ENCODE assay signal across 14 cellular contexts in genomic region chr4:139552908-139553307, GRCh38. TPM values are rescaled to one million over a fixed set of nuclear protein-coding genes. Genes with fewer than 3 reads are reported as not detected.
A peak's percentile ranks its signal among the peaks of the same experiment; 100 is the strongest.
DNase-seq lines count a peak whose midpoint lies in the region; ATAC-seq and TF ChIP-seq lines count a peak whose summit lies in the region.
"Had no signal": no experiment of that assay in that cellular context is flagged by ENCODE, and none has a peak within 500 bp of the region (broad histone marks: within the 10 kb centered on the region; RNA-seq: fewer than 3 reads in every experiment).

No MANE protein-coding gene starts in this region.

- peak overlapping the region; percentile 77 for H3K4me3 ChIP-seq in Karpas-422 (ENCODE audit: low read length)
- no peak overlapping the region for H3K4me3 ChIP-seq in muscle layer of duodenum (ENCODE audit: low read depth in 1 of 2, low read length in 2 of 2)
- no peak overlapping the region for H3K4me3 ChIP-seq in tibial artery
- H3K4me3 ChIP-seq: thyroid gland had no signal

- TF ChIP-seq CTCF in chondrocyte (IDR thresholded peaks at IDR 0.05) (no peak), tibial artery (IDR thresholded peaks at IDR 0.05) (no peak)

- peaks cover 28% of the 10 kb centered on the region; the same call in 1 of the 2 replicates for H4K20me1 ChIP-seq in Karpas-422 (ENCODE audit: insufficient read depth, low read depth, low read length)

- H3K79me2 ChIP-seq in Karpas-422 (ENCODE audit: low read length): peaks cover 81% of the 10 kb centered on the region

- peak overlapping the region; percentile 23 for H3K4me3 Mint-ChIP-seq in chondrocyte (ENCODE audit: unreplicated experiment)
- no peak overlapping the region for H3K4me3 Mint-ChIP-seq in activated CD4-positive, alpha-beta T cell treated with anti-CD3 and anti-CD28 coated beads for 36 hours
- H3K4me3 Mint-ChIP-seq: activated naive CD8-positive, alpha-beta T cell treated with anti-CD3 and anti-CD28 coated beads, Interleukin-2, amount 10 ng/mL, durations not matched to agents 7 days and 5 days had no signal

- ATAC-seq in activated CD4-positive, alpha-beta T cell treated with anti-CD3 and anti-CD28 coated beads for 36 hours: no peak
- ATAC-seq: activated CD8-positive, alpha-beta T cell treated with anti-CD3 and anti-CD28 coated beads for 36 hours had no signal

- intact Hi-C loops in tibial artery (cut with DNase I; ENCODE audit: low total_unique reads): loop anchor here (10.0 kb wide), 2 partner anchors 58 to 258 kb away; no protein-coding TSS in a partner anchor
- intact Hi-C loops in activated CD4-positive, alpha-beta T cell treated with anti-CD3 and anti-CD28 coated beads for 36 hours (cut with DNase I, micrococcal nuclease): loop anchor here in 1 of 2 experiments (10.0 kb wide), 1 partner anchor 538 kb away; the partner anchor contains the start of gene NOCT

- H3K4me1 Mint-ChIP-seq in chondrocyte (ENCODE audit: low read depth): peaks cover 62% of the 10 kb centered on the region
- peaks cover 33% of the 10 kb centered on the region for H3K4me1 Mint-ChIP-seq in activated CD4-positive, alpha-beta T cell treated with anti-CD3 and anti-CD28 coated beads for 36 hours

- H3K27me3 Mint-ChIP-seq in chondrocyte (ENCODE audit: low read depth): no peaks in the 10 kb centered on the region
- H3K27me3 Mint-ChIP-seq in activated CD4-positive, alpha-beta T cell treated with anti-CD3 and anti-CD28 coated beads for 36 hours: no peaks in the 10 kb centered on the region

- no peak overlapping the region for H2AFZ ChIP-seq in Karpas-422 (ENCODE audit: low read length)

- POLR2A ChIA-PET in activated CD4-positive, alpha-beta T cell treated with anti-CD3 and anti-CD28 coated beads for 36 hours (lab: Charles Lee): interaction anchor here (0.6 to 0.7 kb wide), 2 partner anchors 79 to 128 kb away, joined by 3 to 4 read pairs; no protein-coding TSS in a partner anchor

- H3K36me3 ChIP-seq in Karpas-422 (ENCODE audit: insufficient read depth, low read length) (peaks cover 8% of the 10 kb centered on the region; the same call in 1 of the 2 replicates), muscle layer of duodenum (ENCODE audit: control insufficient read depth in 1 of 2, insufficient read depth in 2 of 2, low read length in 2 of 2) (no peaks in the 10 kb centered on the region), tibial artery (no peaks in the 10 kb centered on the region)
- H3K36me3 ChIP-seq: thyroid gland had no signal

- H3K27me3 ChIP-seq in Karpas-422 (ENCODE audit: low read length) (no peaks in the 10 kb centered on the region), muscle layer of duodenum (ENCODE audit: low read depth, low read length) (no peaks in the 10 kb centered on the region), tibial artery (no peaks in the 10 kb centered on the region)
- H3K27me3 ChIP-seq: thyroid gland had no signal

- H3K4me1 ChIP-seq in Karpas-422 (ENCODE audit: low read length) (peaks cover 69% of the 10 kb centered on the region), muscle layer of duodenum (ENCODE audit: control insufficient read depth in 1 of 2, insufficient read depth in 2 of 2, low read length in 2 of 2) (peaks cover 9 to 45% of the 10 kb centered on the region in 2 donors), tibial artery (peaks cover 0 to 54% (median 35%) of the 10 kb centered on the region in 4 donors)

- peak overlapping the region; percentile 94 for H3K4me2 ChIP-seq in Karpas-422 (ENCODE audit: low read depth, low read length, poor library complexity, severe bottlenecking)

- CTCF ChIA-PET in activated CD4-positive, alpha-beta T cell treated with anti-CD3 and anti-CD28 coated beads for 36 hours (lab: Charles Lee): interaction anchor here (1.3 kb wide), 1 partner anchor 51 kb away, joined by 3 read pairs; no protein-coding TSS in a partner anchor

- H3K9me2 ChIP-seq in Karpas-422 (replicated peaks; ENCODE audit: insufficient read depth, low read length): no peaks in the 10 kb centered on the region

- H3K9me3 ChIP-seq in Karpas-422 (ENCODE audit: low read length) (no peaks in the 10 kb centered on the region), muscle layer of duodenum (ENCODE audit: control insufficient read depth in 1 of 2, low read length in 2 of 2) (no peaks in the 10 kb centered on the region), tibial artery (no peaks in the 10 kb centered on the region)
- H3K9me3 ChIP-seq: thyroid gland had no signal

- H3K27ac Mint-ChIP-seq in chondrocyte (ENCODE audit: unreplicated experiment): peak overlapping the region; percentile 87
- H3K27ac Mint-ChIP-seq in activated CD4-positive, alpha-beta T cell treated with anti-CD3 and anti-CD28 coated beads for 36 hours: no peak overlapping the region
- H3K27ac Mint-ChIP-seq: activated CD8-positive, alpha-beta T cell treated with anti-CD3 and anti-CD28 coated beads for 36 hours; activated naive CD8-positive, alpha-beta T cell treated with anti-CD3 and anti-CD28 coated beads, Interleukin-2, amount 10 ng/mL, durations not matched to agents 7 days and 5 days had no signal

- H3K27ac ChIP-seq in Karpas-422 (ENCODE audit: low read length) (peak overlapping the region; percentile 89), muscle layer of duodenum (ENCODE audit: low read length) (peak overlapping the region; percentile 91), tibial artery (peak overlapping the region; percentile 96 to 100)

- H3K9me3 Mint-ChIP-seq in chondrocyte (ENCODE audit: low read depth): no peaks in the 10 kb centered on the region
- no peaks in the 10 kb centered on the region for H3K9me3 Mint-ChIP-seq in activated CD4-positive, alpha-beta T cell treated with anti-CD3 and anti-CD28 coated beads for 36 hours (ENCODE audit: low read depth)
- H3K9me3 Mint-ChIP-seq: activated CD8-positive, alpha-beta T cell treated with anti-CD3 and anti-CD28 coated beads for 36 hours; activated naive CD8-positive, alpha-beta T cell treated with anti-CD3 and anti-CD28 coated beads, Interleukin-2, amount 10 ng/mL, durations not matched to agents 7 days and 5 days had no signal

- DNase-seq in Karpas-422 (peak; percentile 54), chondrocyte (ENCODE audit: low spot score) (no peak), tibial artery (peak in 1 of 2 donors; percentile 43), NCI-H1436 (lab: John Stamatoyannopoulos, UW) (no peak), DMS79 (lab: John Stamatoyannopoulos, UW) (no peak)
- DNase-seq in activated CD4-positive, alpha-beta T cell treated with anti-CD3 and anti-CD28 coated beads for 36 hours: no peak
- DNase-seq: activated CD8-positive, alpha-beta T cell treated with anti-CD3 and anti-CD28 coated beads for 36 hours; activated naive CD8-positive, alpha-beta T cell treated with anti-CD3 and anti-CD28 coated beads, Interleukin-2, amount 10 ng/mL, durations not matched to agents 7 days and 5 days; NCI-H1105 treated with DMSO at 0.1 percent for 48 hours; NCI-H774; stimulated activated CD4-positive, alpha-beta T cell treated with anti-CD3 and anti-CD28 coated beads, Interleukin-4, amount 100 ng/mL, for 1 hour; T-helper 2 cell; thyroid gland had no signal

- no peaks in the 10 kb centered on the region for H3K36me3 Mint-ChIP-seq in chondrocyte (ENCODE audit: low read depth)
- H3K36me3 Mint-ChIP-seq in activated CD4-positive, alpha-beta T cell treated with anti-CD3 and anti-CD28 coated beads for 36 hours (ENCODE audit: low read depth): peaks cover 4% of the 10 kb centered on the region
- H3K36me3 Mint-ChIP-seq: activated naive CD8-positive, alpha-beta T cell treated with anti-CD3 and anti-CD28 coated beads, Interleukin-2, amount 10 ng/mL, durations not matched to agents 7 days and 5 days had no signal

- peak overlapping the region; percentile 91 for H3K9ac ChIP-seq in Karpas-422 (ENCODE audit: low read length)

RNA-seq across cellular contexts. Expression of gene SETD7, which starts 3.1 kb away (rescaled TPM):
- 43.5 and 59.4 TPM in 2 replicates for total RNA-seq in Karpas-422 (2014; rRNA removed; shearing (Covaris generic); ENCODE audit: low replicate concordance)
- 56.0 to 63.6 TPM (median 56.3 TPM) in 3 replicates for total RNA-seq in chondrocyte
- 10 to 100 TPM; 12.4 to 12.5 TPM for total RNA-seq in activated CD4-positive, alpha-beta T cell treated with anti-CD3 and anti-CD28 coated beads for 36 hours
